In genomic region chr5:130316971-130317421, GRCh38 we compare ENCODE assay signal across 1 cellular context.
TF ChIP-seq lines count a peak whose summit lies in the region.

No MANE protein-coding gene starts in this region.

TF ChIP-seq in GM12878, 131 proteins besides CTCF, POLR2A, EP300 and RAD21 (continued from another document):
- TF ChIP-seq, protein P1, sequence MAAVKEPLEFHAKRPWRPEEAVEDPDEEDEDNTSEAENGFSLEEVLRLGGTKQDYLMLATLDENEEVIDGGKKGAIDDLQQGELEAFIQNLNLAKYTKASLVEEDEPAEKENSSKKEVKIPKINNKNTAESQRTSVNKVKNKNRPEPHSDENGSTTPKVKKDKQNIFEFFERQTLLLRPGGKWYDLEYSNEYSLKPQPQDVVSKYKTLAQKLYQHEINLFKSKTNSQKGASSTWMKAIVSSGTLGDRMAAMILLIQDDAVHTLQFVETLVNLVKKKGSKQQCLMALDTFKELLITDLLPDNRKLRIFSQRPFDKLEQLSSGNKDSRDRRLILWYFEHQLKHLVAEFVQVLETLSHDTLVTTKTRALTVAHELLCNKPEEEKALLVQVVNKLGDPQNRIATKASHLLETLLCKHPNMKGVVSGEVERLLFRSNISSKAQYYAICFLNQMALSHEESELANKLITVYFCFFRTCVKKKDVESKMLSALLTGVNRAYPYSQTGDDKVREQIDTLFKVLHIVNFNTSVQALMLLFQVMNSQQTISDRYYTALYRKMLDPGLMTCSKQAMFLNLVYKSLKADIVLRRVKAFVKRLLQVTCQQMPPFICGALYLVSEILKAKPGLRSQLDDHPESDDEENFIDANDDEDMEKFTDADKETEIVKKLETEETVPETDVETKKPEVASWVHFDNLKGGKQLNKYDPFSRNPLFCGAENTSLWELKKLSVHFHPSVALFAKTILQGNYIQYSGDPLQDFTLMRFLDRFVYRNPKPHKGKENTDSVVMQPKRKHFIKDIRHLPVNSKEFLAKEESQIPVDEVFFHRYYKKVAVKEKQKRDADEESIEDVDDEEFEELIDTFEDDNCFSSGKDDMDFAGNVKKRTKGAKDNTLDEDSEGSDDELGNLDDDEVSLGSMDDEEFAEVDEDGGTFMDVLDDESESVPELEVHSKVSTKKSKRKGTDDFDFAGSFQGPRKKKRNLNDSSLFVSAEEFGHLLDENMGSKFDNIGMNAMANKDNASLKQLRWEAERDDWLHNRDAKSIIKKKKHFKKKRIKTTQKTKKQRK (IDR thresholded peaks at IDR 0.05; ENCODE audit: low read depth, low read length): no peak
- peak; percentile 30 to 68; a peak in 3 of 4 replicates for TF ChIP-seq BHLHE40 (IDR thresholded peaks at IDR 0.05; ENCODE audit: borderline replicate concordance in 1 of 2, low read depth in 2 of 2, low read length in 1 of 2)
- no peak for TF ChIP-seq ZZZ3 (IDR thresholded peaks at IDR 0.05; ENCODE audit: control insufficient read depth, insufficient read length, low read depth)
- TF ChIP-seq MXI1 (IDR thresholded peaks at IDR 0.05; ENCODE audit: low read depth, low read length): peak; percentile 62; the same call in 1 of the 2 replicates
- peak; percentile 56; the same call in 1 of the 2 replicates for TF ChIP-seq DPF2 (IDR thresholded peaks at IDR 0.05)
- TF ChIP-seq CHD2 (IDR thresholded peaks at IDR 0.05; ENCODE audit: borderline replicate concordance, low read depth, low read length): peak; percentile 31; the same call in 1 of the 2 replicates
- no peak for TF ChIP-seq HDAC6 (IDR thresholded peaks at IDR 0.05; ENCODE audit: unreplicated experiment)
TF ChIP-seq in GM12878: peak in this region for 13.
